29 cellular contexts compared by ENCODE assay signal in the genomic region with DNA sequence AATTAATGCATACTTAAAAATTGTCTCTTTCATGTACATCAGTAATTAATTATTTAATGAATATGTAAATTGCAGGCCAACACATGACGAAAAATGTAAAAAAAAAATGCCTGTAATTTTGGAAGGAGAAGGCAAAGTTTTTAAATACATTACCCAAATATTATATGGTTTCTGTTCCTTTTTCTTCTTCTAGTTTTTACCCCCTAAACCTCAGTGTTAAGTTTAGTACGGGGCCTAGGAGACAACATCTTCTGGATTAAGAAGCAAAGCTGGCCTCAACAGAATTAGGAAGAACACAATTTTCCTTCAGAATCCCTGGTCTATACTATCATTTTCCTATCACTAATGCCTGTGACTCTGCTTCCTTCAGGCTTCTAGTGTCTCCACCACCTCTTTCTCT.
"Had no signal": no experiment of that assay in that cellular context is flagged by ENCODE, and none has a peak within 500 bp of the region (broad histone marks: within the 10 kb centered on the region; RNA-seq: fewer than 3 reads in every experiment).

No MANE protein-coding gene starts in this region.

- H3K4me1 ChIP-seq: adrenal gland, breast epithelium had no signal

- H3K27me3 ChIP-seq: adrenal gland, body of pancreas, breast epithelium, SJCRH30 had no signal

- H3K9me3 ChIP-seq: adrenal gland, body of pancreas, breast epithelium, SJCRH30 had no signal

- H3K4me3 ChIP-seq: adrenal gland, body of pancreas, breast epithelium, K562, PC-9, SJCRH30, SK-N-MC had no signal

- H3K27me3 Mint-ChIP-seq: activated CD4-positive, alpha-beta T cell treated with anti-CD3 and anti-CD28 coated beads, Interleukin-2, amount 10 ng/mL, durations not matched to agents 24 days and 14 days; activated CD8-positive, alpha-beta T cell treated with anti-CD3 and anti-CD28 coated beads for 36 hours; activated T-cell treated with anti-CD3 and anti-CD28 coated beads, Interleukin-2, amount 50 U/mL, for 24 hours had no signal

- H3K4me1 Mint-ChIP-seq: activated CD4-positive, alpha-beta T cell treated with anti-CD3 and anti-CD28 coated beads, Interleukin-2, amount 10 ng/mL, durations not matched to agents 24 days and 14 days had no signal

- ATAC-seq: activated CD8-positive, alpha-beta T cell treated with anti-CD3 and anti-CD28 coated beads for 36 hours; activated naive CD4-positive, alpha-beta T cell treated with anti-CD3 and anti-CD28 coated beads, Interleukin-2, amount 50 U/mL, for 72 hours; body of pancreas; K562; Right ventricle myocardium inferior had no signal

- H3K9me3 Mint-ChIP-seq: activated CD4-positive, alpha-beta T cell treated with anti-CD3 and anti-CD28 coated beads, Interleukin-2, amount 10 ng/mL, durations not matched to agents 24 days and 14 days; activated CD8-positive, alpha-beta T cell treated with anti-CD3 and anti-CD28 coated beads for 36 hours; activated naive CD4-positive, alpha-beta T cell treated with anti-CD3 and anti-CD28 coated beads for 36 hours; activated naive CD4-positive, alpha-beta T cell treated with anti-CD3 and anti-CD28 coated beads, Interleukin-2, amount 50 U/mL, for 72 hours; activated T-cell treated with anti-CD3 and anti-CD28 coated beads, Interleukin-2, amount 50 U/mL, for 24 hours; activated T-helper 2 cell treated with anti-CD3 and anti-CD28 coated beads, Interferon-gamma antibody, Interleukin-2, Interleukin-4, amounts not matched to agents 10 μg/mL and 5 μg/mL and 100 μg/mL, durations not matched to agents 14 hours and 24 hours and 36 hours had no signal

- H3K4me3 Mint-ChIP-seq: activated CD4-positive, alpha-beta T cell treated with anti-CD3 and anti-CD28 coated beads, Interleukin-2, amount 10 ng/mL, durations not matched to agents 24 days and 14 days; activated CD8-positive, alpha-beta T cell treated with anti-CD3 and anti-CD28 coated beads for 36 hours; activated naive CD4-positive, alpha-beta T cell treated with anti-CD3 and anti-CD28 coated beads for 36 hours; activated T-cell treated with anti-CD3 and anti-CD28 coated beads, Interleukin-2, amount 50 U/mL, for 24 hours had no signal

- H3K36me3 ChIP-seq: adrenal gland, breast epithelium, SJCRH30 had no signal

- DNase-seq: activated CD4-positive, alpha-beta T cell treated with anti-CD3 and anti-CD28 coated beads, Interleukin-2, amount 10 ng/mL, durations not matched to agents 24 days and 14 days; activated CD4-positive, alpha-beta T cell treated with anti-CD3 and anti-CD28 coated beads, Interleukin-2, amount 50 U/mL, for 4 hours; activated CD8-positive, alpha-beta T cell treated with anti-CD3 and anti-CD28 coated beads for 36 hours; activated gamma-delta T cell treated with Interleukin-2 at 50 U/mL for 16 hours; activated naive CD4-positive, alpha-beta T cell treated with anti-CD3 and anti-CD28 coated beads for 36 hours; activated T-cell treated with anti-CD3 and anti-CD28 coated beads, Interleukin-2, amount 50 U/mL, for 24 hours; adrenal gland; body of pancreas; NCI-H1048; NCI-H1105 treated with DMSO at 0.1 percent for 48 hours; NCI-H1436; NCI-H1694; NCI-H1930; NCI-H2081 treated with DMSO at 0.1 percent for 48 hours; NCI-H226; NCI-H446 treated with DMSO at 0.1 percent for 48 hours; NCI-H524 treated with DMSO at 0.1 percent for 48 hours; NCI-H748 treated with DMSO at 0.1 percent for 48 hours; NK-92 treated with Interleukin-12 subunit alpha and Interleukin-12 subunit beta, amount 100 ng/mL, for 24 hours; PC-9; SJCRH30; T1000 had no signal

- H3K36me3 Mint-ChIP-seq: activated naive CD4-positive, alpha-beta T cell treated with anti-CD3 and anti-CD28 coated beads, Interleukin-2, amount 50 U/mL, for 72 hours had no signal

- H3K27ac Mint-ChIP-seq: activated CD4-positive, alpha-beta T cell treated with anti-CD3 and anti-CD28 coated beads, Interleukin-2, amount 10 ng/mL, durations not matched to agents 24 days and 14 days; activated CD8-positive, alpha-beta T cell treated with anti-CD3 and anti-CD28 coated beads for 36 hours; activated naive CD4-positive, alpha-beta T cell treated with anti-CD3 and anti-CD28 coated beads for 36 hours; activated naive CD4-positive, alpha-beta T cell treated with anti-CD3 and anti-CD28 coated beads, Interleukin-2, amount 50 U/mL, for 72 hours; activated T-cell treated with anti-CD3 and anti-CD28 coated beads, Interleukin-2, amount 50 U/mL, for 24 hours; activated T-helper 2 cell treated with anti-CD3 and anti-CD28 coated beads, Interferon-gamma antibody, Interleukin-2, Interleukin-4, amounts not matched to agents 10 μg/mL and 5 μg/mL and 100 μg/mL, durations not matched to agents 14 hours and 24 hours and 36 hours had no signal

- H3K27ac ChIP-seq: adrenal gland, body of pancreas, breast epithelium, PC-9, RWPE1, SJCRH30, SK-N-MC had no signal
